Comparison of ENCODE assay signal across 20 cellular contexts in genomic region chr19:45163751-45164150, GRCh38. TPM values are rescaled to one million over a fixed set of nuclear protein-coding genes. Genes with fewer than 3 reads are reported as not detected.
DNase-seq lines count a peak whose midpoint lies in the region; ATAC-seq and TF ChIP-seq lines count a peak whose summit lies in the region.
"Had no signal": no experiment of that assay in that cellular context is flagged by ENCODE, and none has a peak within 500 bp of the region (broad histone marks: within the 10 kb centered on the region; RNA-seq: fewer than 3 reads in every experiment).

No MANE protein-coding gene starts in this region.

- H3K4me2 ChIP-seq in osteoblast (ENCODE audit: insufficient read depth, low read length): no peak overlapping the region

- H3K4me3 Mint-ChIP-seq in activated CD8-positive, alpha-beta memory T cell treated with anti-CD3 and anti-CD28 coated beads, Interleukin-2, amount 10 ng/mL, durations not matched to agents 7 days and 5 days: no peak overlapping the region
- H3K4me3 Mint-ChIP-seq in MCF 10A (ENCODE audit: unreplicated experiment): peak overlapping the region; percentile 16
- H3K4me3 Mint-ChIP-seq: endodermal cell, neural crest cell had no signal

- no peaks in the 10 kb centered on the region for H3K9me3 Mint-ChIP-seq in activated CD8-positive, alpha-beta memory T cell treated with anti-CD3 and anti-CD28 coated beads, Interleukin-2, amount 10 ng/mL, durations not matched to agents 7 days and 5 days (ENCODE audit: low read depth)
- no peaks in the 10 kb centered on the region for H3K9me3 Mint-ChIP-seq in MCF 10A (ENCODE audit: unreplicated experiment)
- H3K9me3 Mint-ChIP-seq: endodermal cell, IgD-negative memory B cell, neural crest cell had no signal

- no peaks in the 10 kb centered on the region for H3K79me2 ChIP-seq in osteoblast (ENCODE audit: insufficient read depth, low read length)

- H3K4me3 ChIP-seq in osteoblast (ENCODE audit: insufficient read depth, low read length): no peak overlapping the region
- H3K4me3 ChIP-seq in testis: no peak overlapping the region
- H3K4me3 ChIP-seq: heart left ventricle, upper lobe of left lung had no signal

- ATAC-seq in activated CD8-positive, alpha-beta memory T cell treated with anti-CD3 and anti-CD28 coated beads, Interleukin-2, amount 10 ng/mL, durations not matched to agents 7 days and 5 days: no peak
- no peak for ATAC-seq in GM21381 (IDR thresholded peaks at IDR 0.05; ENCODE audit: unreplicated experiment)
- no peak for ATAC-seq in GM18867 (IDR thresholded peaks at IDR 0.05; ENCODE audit: unreplicated experiment)

- intact Hi-C loops in MCF 10A (cut with micrococcal nuclease) (loop anchor here (5.0 kb wide), 1 partner anchor 84 kb away; the partner anchor contains the start of gene EXOC3L2), testis (cut with DNase I; ENCODE audit: low total_unique reads) (no loop called here)

- no peaks in the 10 kb centered on the region for H4K20me1 ChIP-seq in osteoblast (ENCODE audit: insufficient read depth, low read length)

- H3K4me1 Mint-ChIP-seq in activated CD8-positive, alpha-beta memory T cell treated with anti-CD3 and anti-CD28 coated beads, Interleukin-2, amount 10 ng/mL, durations not matched to agents 7 days and 5 days: peaks cover 21% of the 10 kb centered on the region
- H3K4me1 Mint-ChIP-seq in MCF 10A (ENCODE audit: insufficient read depth, unreplicated experiment): peaks cover 27% of the 10 kb centered on the region

- peaks cover 17% of the 10 kb centered on the region for H3K27me3 ChIP-seq in osteoblast (ENCODE audit: insufficient read depth, low read length)
- no peaks in the 10 kb centered on the region for H3K27me3 ChIP-seq in testis

- peak overlapping the region; percentile 70 for H3K27ac Mint-ChIP-seq in activated CD8-positive, alpha-beta memory T cell treated with anti-CD3 and anti-CD28 coated beads, Interleukin-2, amount 10 ng/mL, durations not matched to agents 7 days and 5 days
- peak overlapping the region; percentile 51 for H3K27ac Mint-ChIP-seq in MCF 10A (ENCODE audit: low read depth, unreplicated experiment)
- H3K27ac Mint-ChIP-seq: endodermal cell, IgD-negative memory B cell had no signal

- BruUV-seq in MCF 10A (replicated peaks; lab: Mats Ljungman, UMichigan): no TSS peak

- H3K36me3 Mint-ChIP-seq in activated CD8-positive, alpha-beta memory T cell treated with anti-CD3 and anti-CD28 coated beads, Interleukin-2, amount 10 ng/mL, durations not matched to agents 7 days and 5 days: no peaks in the 10 kb centered on the region
- H3K36me3 Mint-ChIP-seq in MCF 10A (ENCODE audit: insufficient read depth, unreplicated experiment): no peaks in the 10 kb centered on the region
- H3K36me3 Mint-ChIP-seq: IgD-negative memory B cell had no signal

- H3K27me3 Mint-ChIP-seq in activated CD8-positive, alpha-beta memory T cell treated with anti-CD3 and anti-CD28 coated beads, Interleukin-2, amount 10 ng/mL, durations not matched to agents 7 days and 5 days: no peaks in the 10 kb centered on the region
- H3K27me3 Mint-ChIP-seq in MCF 10A (ENCODE audit: insufficient read depth, unreplicated experiment): no peaks in the 10 kb centered on the region

- CTCF ChIA-PET in activated CD8-positive, alpha-beta memory T cell treated with anti-CD3 and anti-CD28 coated beads, Interleukin-2, amount 10 ng/mL, durations not matched to agents 7 days and 5 days (lab: Charles Lee): interaction anchor here (0.6 kb wide), 1 partner anchor 629 kb away, joined by 3 read pairs; the partner anchor contains the start of gene DMWD
- CTCF ChIA-PET in MCF 10A (lab: Yijun Ruan, JAX): interaction anchor here (1.4 kb wide), 1 partner anchor 20 kb away, joined by 5 read pairs; no protein-coding TSS in a partner anchor

- H3K27ac ChIP-seq in osteoblast (ENCODE audit: low read depth, low read length) (no peak overlapping the region), testis (no peak overlapping the region)
- H3K27ac ChIP-seq: upper lobe of left lung had no signal

- DNase-seq in activated CD8-positive, alpha-beta memory T cell treated with anti-CD3 and anti-CD28 coated beads, Interleukin-2, amount 10 ng/mL, durations not matched to agents 7 days and 5 days: no peak
- no peak for DNase-seq in activated CD8-positive, alpha-beta memory T cell treated with anti-CD3 and anti-CD28 coated beads, Interleukin-2, amount 50 U/mL, for 48 hours
- DNase-seq in NCI-H2171 treated with DMSO at 0.1 percent for 48 hours (lab: John Stamatoyannopoulos, UW) (peak; percentile 71), MCF 10A (ENCODE audit: unreplicated experiment) (no peak), osteoblast (ENCODE audit: insufficient read length, low spot score, missing footprints) (peak; percentile 71), testis (no peak)
- DNase-seq: activated gamma-delta T cell; anterior cingulate cortex; endodermal cell; heart left ventricle; islet precursor cell; MM.1S; NCI-H187 treated with DMSO at 0.1 percent for 48 hours; NK-92 treated with Interleukin-12 subunit alpha and Interleukin-12 subunit beta, amount 100 ng/mL, for 24 hours had no signal

- H3K4me1 ChIP-seq in osteoblast (ENCODE audit: insufficient read depth, low read length) (peaks cover 8% of the 10 kb centered on the region), testis (peaks cover 12% of the 10 kb centered on the region)

- no peak overlapping the region for H2AFZ ChIP-seq in osteoblast (ENCODE audit: low read length)

- POLR2A ChIA-PET in MCF 10A (lab: Yijun Ruan, JAX): interaction anchor here (0.9 to 4.2 kb wide), 3 partner anchors 15 to 261 kb away, joined by 3 to 47 read pairs (median 5); partner anchors contain the start of genes BLOC1S3, ERCC1, PPP1R37 and TRAPPC6A

- TF ChIP-seq POLR2A in testis (IDR thresholded peaks at IDR 0.05): no peak

- no peaks in the 10 kb centered on the region for H3K36me3 ChIP-seq in osteoblast (ENCODE audit: insufficient read depth, low read length)
- H3K36me3 ChIP-seq in testis (ENCODE audit: low read depth, missing control alignments): no peaks in the 10 kb centered on the region
- H3K36me3 ChIP-seq: heart left ventricle, upper lobe of left lung had no signal

- WGBS in testis, 2 donors: 88 to 89% methylated on average over 6 to 11 of the region's 11 CpGs

- TF ChIP-seq CTCF in MCF 10A (IDR thresholded peaks at IDR 0.05; ENCODE audit: unreplicated experiment): no peak
- TF ChIP-seq CTCF in osteoblast (IDR thresholded peaks at IDR 0.05; ENCODE audit: extremely low read depth, low read depth, low read length): no peak
- no peak for TF ChIP-seq CTCF in testis (IDR thresholded peaks at IDR 0.05)

- H3K9me3 ChIP-seq in osteoblast (ENCODE audit: low read depth, low read length) (no peaks in the 10 kb centered on the region), testis (no peaks in the 10 kb centered on the region)
- H3K9me3 ChIP-seq: heart left ventricle, upper lobe of left lung had no signal

RNA-seq across cellular contexts. Expression of gene NKPD1, which starts 3.0 kb away (rescaled TPM):
- total RNA-seq in activated CD8-positive, alpha-beta memory T cell treated with anti-CD3 and anti-CD28 coated beads, Interleukin-2, amount 10 ng/mL, durations not matched to agents 7 days and 5 days: under 1 TPM; 0.14 to 0.18 TPM
- total RNA-seq in MCF 10A (2022) (0.09 and 0.22 TPM in 2 replicates), osteoblast (0.29 TPM in 1 of 2 replicates, not detected in the other), testis (1 to 10 TPM; 1.3 to 4.2 TPM)
- polyA plus RNA-seq in testis (ENCODE audit: insufficient read depth, low read depth, low replicate concordance): 1.0 TPM
- total RNA-seq: mesenteric fat pad had no signal
- polyA plus RNA-seq: IgD-negative memory B cell had no signal

RNA-seq across cellular contexts. Expression of gene TRAPPC6A, which starts 14.3 kb away (rescaled TPM):
- total RNA-seq in activated CD8-positive, alpha-beta memory T cell treated with anti-CD3 and anti-CD28 coated beads, Interleukin-2, amount 10 ng/mL, durations not matched to agents 7 days and 5 days: 10 to 100 TPM; 50.3 to 50.6 TPM
- total RNA-seq in MCF 10A (2022) (14.4 and 16.1 TPM in 2 replicates), osteoblast (13.8 and 17.4 TPM in 2 replicates), testis (10 to 100 TPM; 38.7 to 42.8 TPM)
- polyA plus RNA-seq in testis (ENCODE audit: insufficient read depth, low read depth, low replicate concordance): 37.0 TPM

RNA-seq across cellular contexts. Expression of gene BLOC1S3, which starts 14.8 kb away (rescaled TPM):
- 10 to 100 TPM; 15.7 to 17.6 TPM for total RNA-seq in activated CD8-positive, alpha-beta memory T cell treated with anti-CD3 and anti-CD28 coated beads, Interleukin-2, amount 10 ng/mL, durations not matched to agents 7 days and 5 days
- total RNA-seq in MCF 10A (2022) (14.0 and 18.1 TPM in 2 replicates), osteoblast (7.2 and 10.0 TPM in 2 replicates), testis (10 to 100 TPM; 38.2 to 43.7 TPM)
- polyA plus RNA-seq in testis (ENCODE audit: insufficient read depth, low read depth, low replicate concordance): 14.1 TPM

Comparison
In these comparisons a context has a peak if more than half of its experiments do, and no peak if none do; other contexts are left out.
1. DNase-seq: peak in NCI-H2171 treated with DMSO at 0.1 percent for 48 hours (single experiment) and osteoblast (single experiment); none in activated CD8-positive, alpha-beta memory T cell treated with anti-CD3 and anti-CD28 coated beads, Interleukin-2, amount 10 ng/mL, durations not matched to agents 7 days and 5 days (single experiment), activated CD8-positive, alpha-beta memory T cell treated with anti-CD3 and anti-CD28 coated beads, Interleukin-2, amount 50 U/mL, for 48 hours (single experiment), MCF 10A (single experiment) and testis (single experiment).